ENCODE assay signal across 8 cellular contexts in genomic region chr19:7394728-7395359, GRCh38. TPM values are rescaled to one million over a fixed set of nuclear protein-coding genes. Genes with fewer than 3 reads are reported as not detected.
A peak's percentile ranks its signal among the peaks of the same experiment; 100 is the strongest.
DNase-seq lines count a peak whose midpoint lies in the region; ATAC-seq and TF ChIP-seq lines count a peak whose summit lies in the region.

No MANE protein-coding gene starts in this region.

- H3K9ac ChIP-seq in OCI-LY3 (ENCODE audit: low read length) = peak overlapping the region; percentile 78

- ATAC-seq in GM21381 (IDR thresholded peaks at IDR 0.05; ENCODE audit: unreplicated experiment) = peak; percentile 67

- H3K4me2 ChIP-seq in OCI-LY3 (ENCODE audit: low read length) = peak overlapping the region; percentile 83

- H3K4me3 ChIP-seq in OCI-LY3 (ENCODE audit: low read length) = peak overlapping the region; percentile 80
- H3K4me3 ChIP-seq in epithelial cell of proximal tubule (ENCODE audit: low read depth, low read length) = peak overlapping the region; percentile 92

- no peaks in the 10 kb centered on the region for H3K9me3 ChIP-seq in OCI-LY3 (ENCODE audit: insufficient read depth, low read length)

- H3K36me3 ChIP-seq in OCI-LY3 (replicated peaks; ENCODE audit: low read depth, low read length) = peaks cover 2% of the 10 kb centered on the region

- peaks cover 37% of the 10 kb centered on the region for H3K79me2 ChIP-seq in OCI-LY3 (ENCODE audit: low read length)

- H3K4me1 ChIP-seq in OCI-LY3 (ENCODE audit: low read length) = peaks cover 16% of the 10 kb centered on the region

- H2AFZ ChIP-seq in OCI-LY3 (ENCODE audit: low read depth, low read length) = no peak overlapping the region

- TF ChIP-seq CTCF in OCI-LY3 (IDR thresholded peaks at IDR 0.05; ENCODE audit: low read depth, low read length) = no peak; the same call in 1 of the 2 replicates
- TF ChIP-seq CTCF in epithelial cell of proximal tubule (conservative IDR thresholded peaks at IDR 0.05; ENCODE audit: low read depth, low read length) = no peak

- peaks cover 6% of the 10 kb centered on the region; the same call in 1 of the 2 replicates for H4K20me1 ChIP-seq in OCI-LY3 (ENCODE audit: insufficient read depth, low read length)

- peak; percentile 87 for DNase-seq in COLO668 (lab: John Stamatoyannopoulos, UW; ENCODE audit: unreplicated experiment)
- peak; percentile 80 for DNase-seq in HuH-7.5 (ENCODE audit: low spot score)
- DNase-seq in activated T-cell treated with anti-CD3 and anti-CD28 coated beads, Interleukin-2, amount 50 U/mL, for 1 hour = peak; percentile 97
- no peak for DNase-seq in epithelial cell of proximal tubule (ENCODE audit: low read depth)
- DNase-seq in mucosa of gallbladder (ENCODE audit: low spot score) = peak; percentile 92
- peak; percentile 80 to 86 for DNase-seq in stimulated activated CD8-positive, alpha-beta memory T cell treated with anti-CD3 and anti-CD28 coated beads, Interleukin-2, amount 100 ng/mL, for 48 hours (ENCODE audit: low read depth in 2 of 2)

- no peak overlapping the region for H3K27ac ChIP-seq in OCI-LY3 (ENCODE audit: low read length)

- peaks cover 3% of the 10 kb centered on the region; the same call in 1 of the 2 replicates for H3K27me3 ChIP-seq in OCI-LY3 (ENCODE audit: low read depth, low read length)

RNA-seq across cellular contexts. Expression of gene ARHGEF18, which starts 46.1 kb away (rescaled TPM):
- total RNA-seq in epithelial cell of proximal tubule (61.5 and 63.2 TPM in 2 replicates), mucosa of gallbladder (91.3 TPM)
